Comparison of ENCODE assay signal across 23 cellular contexts in genomic region chrX:41802958-41803357, GRCh38.
DNase-seq lines count a peak whose midpoint lies in the region; ATAC-seq and TF ChIP-seq lines count a peak whose summit lies in the region.
"Had no signal": no experiment of that assay in that cellular context is flagged by ENCODE, and none has a peak within 500 bp of the region (broad histone marks: within the 10 kb centered on the region; RNA-seq: fewer than 3 reads in every experiment).

No MANE protein-coding gene starts in this region.

- no peaks in the 10 kb centered on the region for H3K36me3 Mint-ChIP-seq in Calu3 (ENCODE audit: insufficient read depth, unreplicated experiment)
- H3K36me3 Mint-ChIP-seq: CD14-positive monocyte had no signal

- ATAC-seq in GM18861 (IDR thresholded peaks at IDR 0.05; ENCODE audit: unreplicated experiment): no peak
- ATAC-seq: activated CD8-positive, alpha-beta T cell treated with anti-CD3 and anti-CD28 coated beads for 36 hours had no signal

- no TSS peak for BruUV-seq in Calu3 (replicated peaks; lab: Mats Ljungman, UMichigan)

- H3K27me3 ChIP-seq in H7 (ENCODE audit: control insufficient read depth, insufficient read depth, low read length): no peaks in the 10 kb centered on the region
- H3K27me3 ChIP-seq in WERI-Rb-1 (ENCODE audit: insufficient read depth, low read depth, severe bottlenecking): peaks cover 7% of the 10 kb centered on the region

- H3K4me3 Mint-ChIP-seq in Calu3 (ENCODE audit: low read depth, unreplicated experiment): no peak overlapping the region
- H3K4me3 Mint-ChIP-seq: activated CD8-positive, alpha-beta T cell treated with anti-CD3 and anti-CD28 coated beads for 36 hours; CD14-positive monocyte; type B pancreatic cell had no signal

- H3K4me1 Mint-ChIP-seq in Calu3 (ENCODE audit: low read depth, unreplicated experiment): no peaks in the 10 kb centered on the region

- intact Hi-C loops in Calu3 (cut with micrococcal nuclease; ENCODE audit: unreplicated experiment): no loop called here

- TF ChIP-seq CTCF in Calu3 (IDR thresholded peaks at IDR 0.05; ENCODE audit: unreplicated experiment) (no peak), WERI-Rb-1 (IDR thresholded peaks at IDR 0.05; ENCODE audit: low read depth, low read length) (0 out of 2 replicates have a peak, but pooled peaks have one; percentile 10)

- no peaks in the 10 kb centered on the region for H3K27me3 Mint-ChIP-seq in Calu3 (ENCODE audit: unreplicated experiment)
- H3K27me3 Mint-ChIP-seq: activated CD8-positive, alpha-beta T cell treated with anti-CD3 and anti-CD28 coated beads for 36 hours; type B pancreatic cell had no signal

- no peaks in the 10 kb centered on the region; the same call in 1 of the 2 replicates for H3K36me3 ChIP-seq in H7 (replicated peaks; ENCODE audit: control insufficient read depth, insufficient read depth, low read length)
- no peaks in the 10 kb centered on the region for H3K36me3 ChIP-seq in WERI-Rb-1

- no peak overlapping the region for H3K27ac Mint-ChIP-seq in Calu3 (ENCODE audit: unreplicated experiment)
- H3K27ac Mint-ChIP-seq: activated CD8-positive, alpha-beta T cell treated with anti-CD3 and anti-CD28 coated beads for 36 hours; type B pancreatic cell had no signal

- peaks cover 4% of the 10 kb centered on the region for H3K9me3 Mint-ChIP-seq in Calu3 (ENCODE audit: low read depth, unreplicated experiment)
- H3K9me3 Mint-ChIP-seq: type B pancreatic cell had no signal

- CTCF ChIA-PET in Calu3 (lab: Charles Lee): no interaction called here

- DNase-seq in Calu3 (peak; percentile 1), H7 (peak; percentile 27), WERI-Rb-1 (peak; percentile 15), iPS DF 4.7 (ENCODE audit: extremely low read depth, low spot score) (peak; percentile 2), NOMO-1 treated with dmso at 0.1 percent for 144 hours (lab: John Stamatoyannopoulos, UW; ENCODE audit: unreplicated experiment) (no peak), middle frontal gyrus (ENCODE audit: extremely low spot score, low spot score) (no peak)
- no peak for DNase-seq in effector CD8-positive, alpha-beta T cell (lab: John Stamatoyannopoulos, UW)
- DNase-seq: activated CD8-positive, alpha-beta T cell treated with anti-CD3 and anti-CD28 coated beads for 36 hours; activated effector memory CD4-positive, alpha-beta T cell treated with anti-CD3 and anti-CD28 coated beads, Interleukin-2, amount 50 U/mL, for 16 hours; effector memory CD4-positive, alpha-beta T cell; glutamatergic neuron; mesenchymal stem cell; NCI-H1105; NCI-H1930; NCI-H2227 treated with DMSO at 0.1 percent for 48 hours; NCI-H69; nucleus accumbens; SHP77; SW 1271; T1000 had no signal

- no peak overlapping the region for H3K27ac ChIP-seq in WERI-Rb-1

- no peaks in the 10 kb centered on the region for H3K9me3 ChIP-seq in WERI-Rb-1 (ENCODE audit: severe bottlenecking)

- no peak overlapping the region for H3K4me3 ChIP-seq in H7 (ENCODE audit: insufficient read depth, low read depth, low read length)
- H3K4me3 ChIP-seq in WERI-Rb-1 (ENCODE audit: low read depth, low read length): no peak overlapping the region

Comparison
In these comparisons a context has a peak if more than half of its experiments do, and no peak if none do; other contexts are left out.
1. DNase-seq: peak in Calu3 (single experiment), H7 (single experiment), WERI-Rb-1 (single experiment) and iPS DF 4.7 (single experiment); none in NOMO-1 treated with dmso at 0.1 percent for 144 hours (single experiment), middle frontal gyrus (single experiment) and effector CD8-positive, alpha-beta T cell (single experiment).